15 cellular contexts compared by ENCODE assay signal in the genomic region with DNA sequence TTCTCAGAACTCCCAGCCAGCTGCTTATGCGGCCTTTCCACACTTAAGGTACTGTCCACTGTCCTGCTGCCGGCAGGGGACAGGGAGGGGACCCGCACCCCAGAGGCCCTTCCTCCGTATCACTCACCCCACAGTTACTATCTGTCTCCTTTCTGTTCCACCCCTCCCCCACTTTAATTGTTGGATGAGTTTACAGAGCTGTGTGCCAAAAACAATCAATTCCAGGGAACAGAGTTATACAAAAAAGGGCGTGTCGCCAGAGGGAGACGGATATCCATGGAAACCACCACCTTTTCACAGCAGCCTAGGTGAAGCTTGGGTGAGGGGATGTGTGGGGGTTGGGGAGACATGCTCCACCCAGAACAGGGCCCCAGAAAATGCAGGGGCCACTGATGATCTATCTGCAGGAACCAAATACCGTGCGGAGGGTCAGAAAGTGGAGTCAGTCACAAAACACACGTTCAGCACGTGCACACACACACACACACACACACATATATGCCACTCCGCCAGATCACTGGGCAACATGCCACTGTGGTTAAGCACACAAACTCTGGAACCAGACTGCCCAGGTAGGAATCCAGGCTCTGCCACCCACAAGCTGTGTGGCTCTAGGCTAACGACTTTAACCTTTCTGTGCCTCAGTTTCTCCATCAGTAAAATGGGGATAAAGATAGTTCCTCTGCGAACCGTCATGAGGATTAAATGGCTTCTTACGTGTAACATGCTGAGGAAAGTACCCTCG. TPM values are rescaled to one million over a fixed set of nuclear protein-coding genes. Genes with fewer than 3 reads are reported as not detected.
DNase-seq lines count a peak whose midpoint lies in the region; ATAC-seq and TF ChIP-seq lines count a peak whose summit lies in the region.
"Had no signal": no experiment of that assay in that cellular context is flagged by ENCODE, and none has a peak within 500 bp of the region (broad histone marks: within the 10 kb centered on the region; RNA-seq: fewer than 3 reads in every experiment).

No MANE protein-coding gene starts in this region.

- H3K36me3 ChIP-seq in transverse colon (no peaks in the 10 kb centered on the region), endodermal cell (ENCODE audit: control insufficient read depth, insufficient read depth, low read length) (no peaks in the 10 kb centered on the region)
- H3K36me3 ChIP-seq: gastroesophageal sphincter had no signal

- TF ChIP-seq EP300 in transverse colon (IDR thresholded peaks at IDR 0.05; ENCODE audit: low read depth), result no peak

- H3K9me3 Mint-ChIP-seq in endodermal cell, result no peaks in the 10 kb centered on the region

- H3K27me3 Mint-ChIP-seq in endodermal cell (ENCODE audit: insufficient read depth), result no peaks in the 10 kb centered on the region

- intact Hi-C loops in transverse colon (cut with DNase I; ENCODE audit: low total_unique reads), result no loop called here

- H3K9ac ChIP-seq in endodermal cell (ENCODE audit: extremely low read depth, low read length, poor library complexity, severe bottlenecking), result no peak overlapping the region

- H3K4me1 ChIP-seq in transverse colon, result peaks cover 27 to 66% (median 51%) of the 10 kb centered on the region in 4 donors
- H3K4me1 ChIP-seq in endodermal cell (ENCODE audit: control insufficient read depth, insufficient read depth, low read length), result no peaks in the 10 kb centered on the region
- H3K4me1 ChIP-seq: A549 had no signal

- H3K36me3 Mint-ChIP-seq in endodermal cell (ENCODE audit: low read depth), result no peaks in the 10 kb centered on the region

- DNase-seq in NCI-H1417 (lab: John Stamatoyannopoulos, UW) (peak in 2 of 3 experiments; percentile 81 to 88), NCI-H1417 treated with DMSO at 0.1 percent for 48 hours (lab: John Stamatoyannopoulos, UW) (no peak), RPMI8226 (peak; percentile 68), kidney tubule cell (ENCODE audit: low spot score) (peak; percentile 41), transverse colon (peak; percentile 84), endodermal cell (no peak)
- DNase-seq in stimulated activated naive CD4-positive, alpha-beta T cell (lab: John Stamatoyannopoulos, UW), result no peak
- DNase-seq: activated naive CD4-positive, alpha-beta T cell treated with anti-CD3 and anti-CD28 coated beads, Interleukin-2, amount 50 U/mL, for 16 hours; left cardiac atrium; OCI-M1; stimulated activated CD4-positive, alpha-beta T cell treated with anti-CD3 and anti-CD28 coated beads, Interleukin-2, amount 100 ng/mL, for 48 hours; T-helper 9 cell had no signal

- TF ChIP-seq CTCF in transverse colon (IDR thresholded peaks at IDR 0.05), result peak in 1 of 5 experiments; percentile 23
- no peak for TF ChIP-seq CTCF in endodermal cell (conservative IDR thresholded peaks at IDR 0.05)

- in situ Hi-C loops in transverse colon (cut with MboI; ENCODE audit: low pct_ligation_motif_present in 1 of 4, low pct_unique_long_range_greater_than_20kb in 1 of 4, low sequenced_read_pairs in 3 of 4), result no loop called here

- H3K9me3 ChIP-seq in transverse colon (no peaks in the 10 kb centered on the region), endodermal cell (ENCODE audit: control insufficient read depth, low read length) (no peaks in the 10 kb centered on the region)
- H3K9me3 ChIP-seq: A549, gastroesophageal sphincter had no signal

- WGBS in transverse colon (ENCODE audit: low coverage in 1 of 2), 2 donors, result 17 to 40% methylated on average over 2 to 17 of the region's 17 CpGs
- WGBS in endodermal cell (ENCODE audit: insufficient coverage in 1 of 2, insufficient read length in 1 of 2), 2 experiments, result 92 to 93% methylated on average over 8 to 17 of the region's 17 CpGs

- H3K27ac ChIP-seq in transverse colon (peak overlapping the region; percentile 68 to 80 (median 76)), endodermal cell (ENCODE audit: low read depth, low read length) (no peak overlapping the region)
- H3K27ac ChIP-seq: A549, gastroesophageal sphincter had no signal

- H3K27me3 ChIP-seq in transverse colon (no peaks in the 10 kb centered on the region), endodermal cell (ENCODE audit: control insufficient read depth, insufficient read depth, low read length, poor library complexity, severe bottlenecking) (no peaks in the 10 kb centered on the region)
- H3K27me3 ChIP-seq: gastroesophageal sphincter had no signal

- ATAC-seq in GM21390 (IDR thresholded peaks at IDR 0.05; ENCODE audit: unreplicated experiment), result no peak
- ATAC-seq: A549, gastroesophageal sphincter had no signal

- H3K4me3 Mint-ChIP-seq in endodermal cell, result no peak overlapping the region

- H3K4me3 ChIP-seq in transverse colon (no peak overlapping the region), endodermal cell (ENCODE audit: low read length) (no peak overlapping the region)
- H3K4me3 ChIP-seq: A549, gastroesophageal sphincter had no signal

- peaks cover 3% of the 10 kb centered on the region for H3K4me1 Mint-ChIP-seq in endodermal cell

- no peak overlapping the region for H3K27ac Mint-ChIP-seq in endodermal cell

- peak; percentile 14 for TF ChIP-seq POLR2A in transverse colon (IDR thresholded peaks at IDR 0.05)

RNA-seq across cellular contexts. Expression of gene CASZ1, which starts 30.5 kb away (rescaled TPM):
- total RNA-seq in transverse colon, result 100 to 1,000 TPM in 2 of 4 donors, 10 to 100 TPM in 2; 39.1 to 215 (median 115) TPM
- total RNA-seq in endodermal cell, result 1 to 10 TPM; 3.5 to 5.9 TPM
- 38.8 TPM for polyA plus RNA-seq in endodermal cell (2013, experiment 1 of 2)
- polyA plus RNA-seq in endodermal cell (2013, experiment 2 of 2), result 32.1 TPM

Comparison
In these comparisons a context has a peak if more than half of its experiments do, and no peak if none do; other contexts are left out.
1. DNase-seq: peak in NCI-H1417 (2 of 3), RPMI8226 (single experiment), kidney tubule cell (single experiment) and transverse colon (single experiment); none in NCI-H1417 treated with DMSO at 0.1 percent for 48 hours (single experiment), stimulated activated naive CD4-positive, alpha-beta T cell (0 of 6) and endodermal cell (single experiment).
2. RNA of gene CASZ1, which starts 30.5 kb away (total RNA-seq): 39.1 to 215 TPM in transverse colon; 3.5 to 5.9 TPM in endodermal cell; every median in the first group is over 4 times any median in the second.